Comparison of ENCODE assay signal across 9 cellular contexts in genomic region chr17:13104576-13104975, GRCh38.
"Had no signal": no experiment of that assay in that cellular context is flagged by ENCODE, and none has a peak within 500 bp of the region (broad histone marks: within the 10 kb centered on the region; RNA-seq: fewer than 3 reads in every experiment).

No MANE protein-coding gene starts in this region.

- H3K27ac ChIP-seq: GM23248 had no signal

- H3K4me3 ChIP-seq: GM23248, GM23338, HAP-1 had no signal

- H2AFZ ChIP-seq: GM23248, GM23338 had no signal

- H3K27ac Mint-ChIP-seq: GM23338, H9, HFFc6 had no signal

- H3K9ac ChIP-seq: GM23248 had no signal

- H3K4me1 ChIP-seq: HAP-1 had no signal

- ATAC-seq: GM23338, HCT116 had no signal

- H3K36me3 ChIP-seq: HAP-1 had no signal

- DNase-seq: GM23248, GOT3, H7, H9, HCEC 1CT, HFFc6 had no signal

- H3K9me3 ChIP-seq: HAP-1 had no signal

- H3K4me3 Mint-ChIP-seq: GM23338, H9, HFFc6 had no signal

- H3K4me2 ChIP-seq: GM23338 had no signal

- H3K9me3 Mint-ChIP-seq: GM23338, H9, HFFc6 had no signal
